Comparison of ENCODE assay signal across 1 cellular context in the genomic region with DNA sequence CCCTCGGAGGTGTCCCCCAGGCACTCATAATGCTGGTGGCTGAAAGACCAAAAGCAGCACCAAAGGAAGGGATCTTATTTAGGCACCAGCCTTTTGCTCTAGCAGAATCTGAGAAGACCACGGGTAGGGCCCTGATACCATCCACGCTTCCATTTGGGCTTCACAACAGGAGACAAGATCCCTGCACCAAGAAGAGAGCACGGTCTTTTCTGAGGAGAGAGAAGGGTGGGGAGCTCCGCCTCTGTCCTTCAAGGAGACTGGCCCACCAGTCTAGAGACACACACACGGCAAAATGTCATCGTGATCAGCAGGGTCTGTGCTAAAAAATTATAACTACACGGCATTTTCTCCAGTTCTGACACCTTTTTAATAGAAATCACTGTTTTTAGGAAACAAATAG.
TF ChIP-seq lines count a peak whose summit lies in the region.

No MANE protein-coding gene starts in this region.

TF ChIP-seq in GM23338, 12 proteins besides CTCF, POLR2A, EP300 and RAD21 (continued from another document):
- TF ChIP-seq, protein P1, sequence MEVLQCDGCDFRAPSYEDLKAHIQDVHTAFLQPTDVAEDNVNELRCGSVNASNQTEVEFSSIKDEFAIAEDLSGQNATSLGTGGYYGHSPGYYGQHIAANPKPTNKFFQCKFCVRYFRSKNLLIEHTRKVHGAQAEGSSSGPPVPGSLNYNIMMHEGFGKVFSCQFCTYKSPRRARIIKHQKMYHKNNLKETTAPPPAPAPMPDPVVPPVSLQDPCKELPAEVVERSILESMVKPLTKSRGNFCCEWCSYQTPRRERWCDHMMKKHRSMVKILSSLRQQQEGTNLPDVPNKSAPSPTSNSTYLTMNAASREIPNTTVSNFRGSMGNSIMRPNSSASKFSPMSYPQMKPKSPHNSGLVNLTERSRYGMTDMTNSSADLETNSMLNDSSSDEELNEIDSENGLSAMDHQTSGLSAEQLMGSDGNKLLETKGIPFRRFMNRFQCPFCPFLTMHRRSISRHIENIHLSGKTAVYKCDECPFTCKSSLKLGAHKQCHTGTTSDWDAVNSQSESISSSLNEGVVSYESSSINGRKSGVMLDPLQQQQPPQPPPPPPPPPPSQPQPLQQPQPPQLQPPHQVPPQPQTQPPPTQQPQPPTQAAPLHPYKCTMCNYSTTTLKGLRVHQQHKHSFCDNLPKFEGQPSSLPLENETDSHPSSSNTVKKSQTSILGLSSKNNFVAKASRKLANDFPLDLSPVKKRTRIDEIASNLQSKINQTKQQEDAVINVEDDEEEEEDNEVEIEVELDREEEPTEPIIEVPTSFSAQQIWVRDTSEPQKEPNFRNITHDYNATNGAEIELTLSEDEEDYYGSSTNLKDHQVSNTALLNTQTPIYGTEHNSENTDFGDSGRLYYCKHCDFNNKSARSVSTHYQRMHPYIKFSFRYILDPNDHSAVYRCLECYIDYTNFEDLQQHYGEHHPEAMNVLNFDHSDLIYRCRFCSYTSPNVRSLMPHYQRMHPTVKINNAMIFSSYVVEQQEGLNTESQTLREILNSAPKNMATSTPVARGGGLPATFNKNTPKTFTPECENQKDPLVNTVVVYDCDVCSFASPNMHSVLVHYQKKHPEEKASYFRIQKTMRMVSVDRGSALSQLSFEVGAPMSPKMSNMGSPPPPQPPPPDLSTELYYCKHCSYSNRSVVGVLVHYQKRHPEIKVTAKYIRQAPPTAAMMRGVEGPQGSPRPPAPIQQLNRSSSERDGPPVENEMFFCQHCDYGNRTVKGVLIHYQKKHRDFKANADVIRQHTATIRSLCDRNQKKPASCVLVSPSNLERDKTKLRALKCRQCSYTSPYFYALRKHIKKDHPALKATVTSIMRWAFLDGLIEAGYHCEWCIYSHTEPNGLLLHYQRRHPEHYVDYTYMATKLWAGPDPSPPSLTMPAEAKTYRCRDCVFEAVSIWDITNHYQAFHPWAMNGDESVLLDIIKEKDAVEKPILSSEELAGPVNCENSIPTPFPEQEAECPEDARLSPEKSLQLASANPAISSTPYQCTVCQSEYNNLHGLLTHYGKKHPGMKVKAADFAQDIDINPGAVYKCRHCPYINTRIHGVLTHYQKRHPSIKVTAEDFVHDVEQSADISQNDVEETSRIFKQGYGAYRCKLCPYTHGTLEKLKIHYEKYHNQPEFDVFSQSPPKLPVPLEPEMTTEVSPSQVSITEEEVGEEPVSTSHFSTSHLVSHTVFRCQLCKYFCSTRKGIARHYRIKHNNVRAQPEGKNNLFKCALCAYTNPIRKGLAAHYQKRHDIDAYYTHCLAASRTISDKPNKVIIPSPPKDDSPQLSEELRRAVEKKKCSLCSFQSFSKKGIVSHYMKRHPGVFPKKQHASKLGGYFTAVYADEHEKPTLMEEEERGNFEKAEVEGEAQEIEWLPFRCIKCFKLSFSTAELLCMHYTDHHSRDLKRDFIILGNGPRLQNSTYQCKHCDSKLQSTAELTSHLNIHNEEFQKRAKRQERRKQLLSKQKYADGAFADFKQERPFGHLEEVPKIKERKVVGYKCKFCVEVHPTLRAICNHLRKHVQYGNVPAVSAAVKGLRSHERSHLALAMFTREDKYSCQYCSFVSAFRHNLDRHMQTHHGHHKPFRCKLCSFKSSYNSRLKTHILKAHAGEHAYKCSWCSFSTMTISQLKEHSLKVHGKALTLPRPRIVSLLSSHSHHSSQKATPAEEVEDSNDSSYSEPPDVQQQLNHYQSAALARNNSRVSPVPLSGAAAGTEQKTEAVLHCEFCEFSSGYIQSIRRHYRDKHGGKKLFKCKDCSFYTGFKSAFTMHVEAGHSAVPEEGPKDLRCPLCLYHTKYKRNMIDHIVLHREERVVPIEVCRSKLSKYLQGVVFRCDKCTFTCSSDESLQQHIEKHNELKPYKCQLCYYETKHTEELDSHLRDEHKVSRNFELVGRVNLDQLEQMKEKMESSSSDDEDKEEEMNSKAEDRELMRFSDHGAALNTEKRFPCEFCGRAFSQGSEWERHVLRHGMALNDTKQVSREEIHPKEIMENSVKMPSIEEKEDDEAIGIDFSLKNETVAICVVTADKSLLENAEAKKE (CRISPR knock-in tag; IDR thresholded peaks at IDR 0.05), result no peak
- TF ChIP-seq JUNB (IDR thresholded peaks at IDR 0.05; ENCODE audit: unreplicated experiment) (no peak), EZH2phosphoT487 (IDR thresholded peaks at IDR 0.05; ENCODE audit: unreplicated experiment) (no peak)
